Comparison of ENCODE assay signal across 1 cellular context in the genomic region with DNA sequence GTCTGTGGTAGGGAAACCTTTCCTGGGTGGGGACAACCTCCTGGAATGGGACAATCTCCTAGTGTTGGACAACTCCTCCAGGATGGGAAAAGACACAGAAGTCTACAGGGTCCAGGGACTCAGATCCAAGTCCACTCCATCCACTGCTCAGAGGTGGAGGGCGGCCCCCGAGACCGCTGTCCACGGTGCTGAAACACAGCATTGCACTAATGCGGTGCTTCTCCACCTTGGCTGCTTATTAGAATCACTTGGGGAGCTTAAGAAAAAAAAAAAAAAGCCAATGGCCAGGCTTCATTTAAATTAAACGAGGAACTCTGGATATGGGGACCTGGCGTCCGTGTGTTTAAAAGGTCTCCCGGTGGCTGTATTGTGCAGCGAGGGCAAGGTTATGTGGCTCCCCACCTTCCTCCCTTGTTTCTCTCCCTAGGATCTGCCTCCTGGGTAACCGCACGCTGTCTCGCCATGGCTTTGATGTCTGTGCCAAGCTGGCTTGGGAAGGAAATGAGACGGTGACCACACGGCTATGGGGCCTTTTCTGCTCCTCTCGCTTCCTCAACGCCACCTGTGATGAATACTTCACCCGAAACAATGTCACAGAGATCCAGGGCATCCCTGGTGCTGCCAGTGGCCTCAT.
A peak's percentile ranks its signal among the peaks of the same experiment; 100 is the strongest.
TF ChIP-seq lines count a peak whose summit lies in the region.

No MANE protein-coding gene starts in this region.

TF ChIP-seq in K562, 482 proteins besides CTCF, POLR2A, EP300 and RAD21 (continued from another document):
- TF ChIP-seq, protein P1, sequence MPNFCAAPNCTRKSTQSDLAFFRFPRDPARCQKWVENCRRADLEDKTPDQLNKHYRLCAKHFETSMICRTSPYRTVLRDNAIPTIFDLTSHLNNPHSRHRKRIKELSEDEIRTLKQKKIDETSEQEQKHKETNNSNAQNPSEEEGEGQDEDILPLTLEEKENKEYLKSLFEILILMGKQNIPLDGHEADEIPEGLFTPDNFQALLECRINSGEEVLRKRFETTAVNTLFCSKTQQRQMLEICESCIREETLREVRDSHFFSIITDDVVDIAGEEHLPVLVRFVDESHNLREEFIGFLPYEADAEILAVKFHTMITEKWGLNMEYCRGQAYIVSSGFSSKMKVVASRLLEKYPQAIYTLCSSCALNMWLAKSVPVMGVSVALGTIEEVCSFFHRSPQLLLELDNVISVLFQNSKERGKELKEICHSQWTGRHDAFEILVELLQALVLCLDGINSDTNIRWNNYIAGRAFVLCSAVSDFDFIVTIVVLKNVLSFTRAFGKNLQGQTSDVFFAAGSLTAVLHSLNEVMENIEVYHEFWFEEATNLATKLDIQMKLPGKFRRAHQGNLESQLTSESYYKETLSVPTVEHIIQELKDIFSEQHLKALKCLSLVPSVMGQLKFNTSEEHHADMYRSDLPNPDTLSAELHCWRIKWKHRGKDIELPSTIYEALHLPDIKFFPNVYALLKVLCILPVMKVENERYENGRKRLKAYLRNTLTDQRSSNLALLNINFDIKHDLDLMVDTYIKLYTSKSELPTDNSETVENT (CRISPR knock-in tag; IDR thresholded peaks at IDR 0.05), result no peak
- TF ChIP-seq, protein P2, sequence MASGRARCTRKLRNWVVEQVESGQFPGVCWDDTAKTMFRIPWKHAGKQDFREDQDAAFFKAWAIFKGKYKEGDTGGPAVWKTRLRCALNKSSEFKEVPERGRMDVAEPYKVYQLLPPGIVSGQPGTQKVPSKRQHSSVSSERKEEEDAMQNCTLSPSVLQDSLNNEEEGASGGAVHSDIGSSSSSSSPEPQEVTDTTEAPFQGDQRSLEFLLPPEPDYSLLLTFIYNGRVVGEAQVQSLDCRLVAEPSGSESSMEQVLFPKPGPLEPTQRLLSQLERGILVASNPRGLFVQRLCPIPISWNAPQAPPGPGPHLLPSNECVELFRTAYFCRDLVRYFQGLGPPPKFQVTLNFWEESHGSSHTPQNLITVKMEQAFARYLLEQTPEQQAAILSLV (tag; IDR thresholded peaks at IDR 0.05), result no peak
- TF ChIP-seq, protein P3, sequence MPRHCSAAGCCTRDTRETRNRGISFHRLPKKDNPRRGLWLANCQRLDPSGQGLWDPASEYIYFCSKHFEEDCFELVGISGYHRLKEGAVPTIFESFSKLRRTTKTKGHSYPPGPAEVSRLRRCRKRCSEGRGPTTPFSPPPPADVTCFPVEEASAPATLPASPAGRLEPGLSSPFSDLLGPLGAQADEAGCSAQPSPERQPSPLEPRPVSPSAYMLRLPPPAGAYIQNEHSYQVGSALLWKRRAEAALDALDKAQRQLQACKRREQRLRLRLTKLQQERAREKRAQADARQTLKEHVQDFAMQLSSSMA (CRISPR knock-in tag; IDR thresholded peaks at IDR 0.05), result no peak
- TF ChIP-seq DMBX1 (CRISPR knock-in tag; IDR thresholded peaks at IDR 0.05; ENCODE audit: borderline replicate concordance) (peak; percentile 79; the same call in 1 of the 2 replicates), GABPB1 (CRISPR knock-in tag; IDR thresholded peaks at IDR 0.05) (0 out of 2 replicates have a peak, but pooled peaks have one; percentile 31), MIER1 (IDR thresholded peaks at IDR 0.05; ENCODE audit: low read depth) (peak; percentile 96), RCOR1 (IDR thresholded peaks at IDR 0.05; ENCODE audit: borderline replicate concordance in 1 of 2, low read depth in 2 of 2, low read length in 2 of 2) (peak in 1 of 2 experiments; percentile 49; a peak in 1 of 4 replicates), EHMT2 (IDR thresholded peaks at IDR 0.05) (peak; percentile 97), ZNF347 (CRISPR knock-in tag; IDR thresholded peaks at IDR 0.05; ENCODE audit: low read depth) (no peak), CBX1 (IDR thresholded peaks at IDR 0.05; ENCODE audit: low read depth) (no peak), ZBTB7A (IDR thresholded peaks at IDR 0.05; ENCODE audit: borderline replicate concordance, control insufficient read depth, low read depth, low read length) (no peak), IFI16 (CRISPR knock-in tag; IDR thresholded peaks at IDR 0.05) (no peak), CREM (IDR thresholded peaks at IDR 0.05; ENCODE audit: low read depth) (peak; percentile 41; the same call in 1 of the 2 replicates), PCBP1 (IDR thresholded peaks at IDR 0.05; ENCODE audit: low read depth, low read length, poor library complexity, severe bottlenecking) (no peak), MAZ (CRISPR knock-in tag; conservative IDR thresholded peaks at IDR 0.05 in 1 of 2, IDR thresholded peaks at IDR 0.05 in 1 of 2) (peak in 1 of 2 experiments; percentile 28; a peak in 1 of 4 replicates), BCOR (IDR thresholded peaks at IDR 0.05) (no peak), RFX5 (IDR thresholded peaks at IDR 0.05; ENCODE audit: low read depth, low read length) (no peak)
- TF ChIP-seq, protein P4, sequence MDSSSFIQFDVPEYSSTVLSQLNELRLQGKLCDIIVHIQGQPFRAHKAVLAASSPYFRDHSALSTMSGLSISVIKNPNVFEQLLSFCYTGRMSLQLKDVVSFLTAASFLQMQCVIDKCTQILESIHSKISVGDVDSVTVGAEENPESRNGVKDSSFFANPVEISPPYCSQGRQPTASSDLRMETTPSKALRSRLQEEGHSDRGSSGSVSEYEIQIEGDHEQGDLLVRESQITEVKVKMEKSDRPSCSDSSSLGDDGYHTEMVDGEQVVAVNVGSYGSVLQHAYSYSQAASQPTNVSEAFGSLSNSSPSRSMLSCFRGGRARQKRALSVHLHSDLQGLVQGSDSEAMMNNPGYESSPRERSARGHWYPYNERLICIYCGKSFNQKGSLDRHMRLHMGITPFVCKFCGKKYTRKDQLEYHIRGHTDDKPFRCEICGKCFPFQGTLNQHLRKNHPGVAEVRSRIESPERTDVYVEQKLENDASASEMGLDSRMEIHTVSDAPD (CRISPR knock-in tag; IDR thresholded peaks at IDR 0.05), result no peak
- TF ChIP-seq, protein P5, sequence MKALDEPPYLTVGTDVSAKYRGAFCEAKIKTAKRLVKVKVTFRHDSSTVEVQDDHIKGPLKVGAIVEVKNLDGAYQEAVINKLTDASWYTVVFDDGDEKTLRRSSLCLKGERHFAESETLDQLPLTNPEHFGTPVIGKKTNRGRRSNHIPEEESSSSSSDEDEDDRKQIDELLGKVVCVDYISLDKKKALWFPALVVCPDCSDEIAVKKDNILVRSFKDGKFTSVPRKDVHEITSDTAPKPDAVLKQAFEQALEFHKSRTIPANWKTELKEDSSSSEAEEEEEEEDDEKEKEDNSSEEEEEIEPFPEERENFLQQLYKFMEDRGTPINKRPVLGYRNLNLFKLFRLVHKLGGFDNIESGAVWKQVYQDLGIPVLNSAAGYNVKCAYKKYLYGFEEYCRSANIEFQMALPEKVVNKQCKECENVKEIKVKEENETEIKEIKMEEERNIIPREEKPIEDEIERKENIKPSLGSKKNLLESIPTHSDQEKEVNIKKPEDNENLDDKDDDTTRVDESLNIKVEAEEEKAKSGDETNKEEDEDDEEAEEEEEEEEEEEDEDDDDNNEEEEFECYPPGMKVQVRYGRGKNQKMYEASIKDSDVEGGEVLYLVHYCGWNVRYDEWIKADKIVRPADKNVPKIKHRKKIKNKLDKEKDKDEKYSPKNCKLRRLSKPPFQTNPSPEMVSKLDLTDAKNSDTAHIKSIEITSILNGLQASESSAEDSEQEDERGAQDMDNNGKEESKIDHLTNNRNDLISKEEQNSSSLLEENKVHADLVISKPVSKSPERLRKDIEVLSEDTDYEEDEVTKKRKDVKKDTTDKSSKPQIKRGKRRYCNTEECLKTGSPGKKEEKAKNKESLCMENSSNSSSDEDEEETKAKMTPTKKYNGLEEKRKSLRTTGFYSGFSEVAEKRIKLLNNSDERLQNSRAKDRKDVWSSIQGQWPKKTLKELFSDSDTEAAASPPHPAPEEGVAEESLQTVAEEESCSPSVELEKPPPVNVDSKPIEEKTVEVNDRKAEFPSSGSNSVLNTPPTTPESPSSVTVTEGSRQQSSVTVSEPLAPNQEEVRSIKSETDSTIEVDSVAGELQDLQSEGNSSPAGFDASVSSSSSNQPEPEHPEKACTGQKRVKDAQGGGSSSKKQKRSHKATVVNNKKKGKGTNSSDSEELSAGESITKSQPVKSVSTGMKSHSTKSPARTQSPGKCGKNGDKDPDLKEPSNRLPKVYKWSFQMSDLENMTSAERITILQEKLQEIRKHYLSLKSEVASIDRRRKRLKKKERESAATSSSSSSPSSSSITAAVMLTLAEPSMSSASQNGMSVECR (CRISPR knock-in tag; IDR thresholded peaks at IDR 0.05), result 0 out of 2 replicates have a peak, but pooled peaks have one; percentile 25
- TF ChIP-seq, protein P6, sequence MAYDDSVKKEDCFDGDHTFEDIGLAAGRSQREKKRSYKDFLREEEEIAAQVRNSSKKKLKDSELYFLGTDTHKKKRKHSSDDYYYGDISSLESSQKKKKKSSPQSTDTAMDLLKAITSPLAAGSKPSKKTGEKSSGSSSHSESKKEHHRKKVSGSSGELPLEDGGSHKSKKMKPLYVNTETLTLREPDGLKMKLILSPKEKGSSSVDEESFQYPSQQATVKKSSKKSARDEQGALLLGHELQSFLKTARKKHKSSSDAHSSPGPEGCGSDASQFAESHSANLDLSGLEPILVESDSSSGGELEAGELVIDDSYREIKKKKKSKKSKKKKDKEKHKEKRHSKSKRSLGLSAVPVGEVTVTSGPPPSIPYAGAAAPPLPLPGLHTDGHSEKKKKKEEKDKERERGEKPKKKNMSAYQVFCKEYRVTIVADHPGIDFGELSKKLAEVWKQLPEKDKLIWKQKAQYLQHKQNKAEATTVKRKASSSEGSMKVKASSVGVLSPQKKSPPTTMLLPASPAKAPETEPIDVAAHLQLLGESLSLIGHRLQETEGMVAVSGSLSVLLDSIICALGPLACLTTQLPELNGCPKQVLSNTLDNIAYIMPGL (CRISPR knock-in tag; IDR thresholded peaks at IDR 0.05), result no peak
- TF ChIP-seq, protein P7, sequence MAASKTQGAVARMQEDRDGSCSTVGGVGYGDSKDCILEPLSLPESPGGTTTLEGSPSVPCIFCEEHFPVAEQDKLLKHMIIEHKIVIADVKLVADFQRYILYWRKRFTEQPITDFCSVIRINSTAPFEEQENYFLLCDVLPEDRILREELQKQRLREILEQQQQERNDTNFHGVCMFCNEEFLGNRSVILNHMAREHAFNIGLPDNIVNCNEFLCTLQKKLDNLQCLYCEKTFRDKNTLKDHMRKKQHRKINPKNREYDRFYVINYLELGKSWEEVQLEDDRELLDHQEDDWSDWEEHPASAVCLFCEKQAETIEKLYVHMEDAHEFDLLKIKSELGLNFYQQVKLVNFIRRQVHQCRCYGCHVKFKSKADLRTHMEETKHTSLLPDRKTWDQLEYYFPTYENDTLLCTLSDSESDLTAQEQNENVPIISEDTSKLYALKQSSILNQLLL (CRISPR knock-in tag; IDR thresholded peaks at IDR 0.05; ENCODE audit: borderline replicate concordance), result no peak
- TF ChIP-seq, protein P8, sequence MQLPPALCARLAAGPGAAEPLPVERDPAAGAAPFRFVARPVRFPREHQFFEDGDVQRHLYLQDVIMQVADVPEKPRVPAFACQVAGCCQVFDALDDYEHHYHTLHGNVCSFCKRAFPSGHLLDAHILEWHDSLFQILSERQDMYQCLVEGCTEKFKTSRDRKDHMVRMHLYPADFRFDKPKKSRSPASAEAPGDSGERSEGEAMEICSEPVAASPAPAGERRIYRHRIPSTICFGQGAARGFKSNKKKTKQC (CRISPR knock-in tag; IDR thresholded peaks at IDR 0.05), result peak; percentile 73
- TF ChIP-seq, protein P9, sequence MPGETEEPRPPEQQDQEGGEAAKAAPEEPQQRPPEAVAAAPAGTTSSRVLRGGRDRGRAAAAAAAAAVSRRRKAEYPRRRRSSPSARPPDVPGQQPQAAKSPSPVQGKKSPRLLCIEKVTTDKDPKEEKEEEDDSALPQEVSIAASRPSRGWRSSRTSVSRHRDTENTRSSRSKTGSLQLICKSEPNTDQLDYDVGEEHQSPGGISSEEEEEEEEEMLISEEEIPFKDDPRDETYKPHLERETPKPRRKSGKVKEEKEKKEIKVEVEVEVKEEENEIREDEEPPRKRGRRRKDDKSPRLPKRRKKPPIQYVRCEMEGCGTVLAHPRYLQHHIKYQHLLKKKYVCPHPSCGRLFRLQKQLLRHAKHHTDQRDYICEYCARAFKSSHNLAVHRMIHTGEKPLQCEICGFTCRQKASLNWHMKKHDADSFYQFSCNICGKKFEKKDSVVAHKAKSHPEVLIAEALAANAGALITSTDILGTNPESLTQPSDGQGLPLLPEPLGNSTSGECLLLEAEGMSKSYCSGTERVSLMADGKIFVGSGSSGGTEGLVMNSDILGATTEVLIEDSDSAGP (CRISPR knock-in tag; IDR thresholded peaks at IDR 0.05), result no peak
TF ChIP-seq in K562: peak in this region for 19.
